Comparison of ENCODE assay signal across 8 cellular contexts in the genomic region with DNA sequence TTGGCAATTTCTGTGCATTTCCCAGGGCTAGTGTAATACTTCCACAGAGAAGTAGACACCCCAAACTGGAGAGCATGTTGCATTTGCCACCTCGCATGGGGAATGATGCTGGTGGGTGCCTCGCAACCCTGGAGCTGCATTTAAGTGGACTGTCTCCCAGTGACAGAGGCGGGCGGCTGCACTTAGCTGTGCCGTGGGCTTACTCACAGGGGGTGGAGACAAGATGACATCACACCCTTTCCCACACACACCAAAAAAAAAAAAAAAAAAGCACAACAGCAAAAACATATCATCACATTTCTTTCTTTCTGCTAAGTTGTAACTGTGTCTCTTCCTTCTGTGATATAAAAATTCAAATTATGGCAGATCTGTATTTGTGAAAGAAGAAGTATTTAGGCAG. TPM values are rescaled to one million over a fixed set of nuclear protein-coding genes. Genes with fewer than 3 reads are reported as not detected.
DNase-seq lines count a peak whose midpoint lies in the region; ATAC-seq and TF ChIP-seq lines count a peak whose summit lies in the region.

A gene with protein sequence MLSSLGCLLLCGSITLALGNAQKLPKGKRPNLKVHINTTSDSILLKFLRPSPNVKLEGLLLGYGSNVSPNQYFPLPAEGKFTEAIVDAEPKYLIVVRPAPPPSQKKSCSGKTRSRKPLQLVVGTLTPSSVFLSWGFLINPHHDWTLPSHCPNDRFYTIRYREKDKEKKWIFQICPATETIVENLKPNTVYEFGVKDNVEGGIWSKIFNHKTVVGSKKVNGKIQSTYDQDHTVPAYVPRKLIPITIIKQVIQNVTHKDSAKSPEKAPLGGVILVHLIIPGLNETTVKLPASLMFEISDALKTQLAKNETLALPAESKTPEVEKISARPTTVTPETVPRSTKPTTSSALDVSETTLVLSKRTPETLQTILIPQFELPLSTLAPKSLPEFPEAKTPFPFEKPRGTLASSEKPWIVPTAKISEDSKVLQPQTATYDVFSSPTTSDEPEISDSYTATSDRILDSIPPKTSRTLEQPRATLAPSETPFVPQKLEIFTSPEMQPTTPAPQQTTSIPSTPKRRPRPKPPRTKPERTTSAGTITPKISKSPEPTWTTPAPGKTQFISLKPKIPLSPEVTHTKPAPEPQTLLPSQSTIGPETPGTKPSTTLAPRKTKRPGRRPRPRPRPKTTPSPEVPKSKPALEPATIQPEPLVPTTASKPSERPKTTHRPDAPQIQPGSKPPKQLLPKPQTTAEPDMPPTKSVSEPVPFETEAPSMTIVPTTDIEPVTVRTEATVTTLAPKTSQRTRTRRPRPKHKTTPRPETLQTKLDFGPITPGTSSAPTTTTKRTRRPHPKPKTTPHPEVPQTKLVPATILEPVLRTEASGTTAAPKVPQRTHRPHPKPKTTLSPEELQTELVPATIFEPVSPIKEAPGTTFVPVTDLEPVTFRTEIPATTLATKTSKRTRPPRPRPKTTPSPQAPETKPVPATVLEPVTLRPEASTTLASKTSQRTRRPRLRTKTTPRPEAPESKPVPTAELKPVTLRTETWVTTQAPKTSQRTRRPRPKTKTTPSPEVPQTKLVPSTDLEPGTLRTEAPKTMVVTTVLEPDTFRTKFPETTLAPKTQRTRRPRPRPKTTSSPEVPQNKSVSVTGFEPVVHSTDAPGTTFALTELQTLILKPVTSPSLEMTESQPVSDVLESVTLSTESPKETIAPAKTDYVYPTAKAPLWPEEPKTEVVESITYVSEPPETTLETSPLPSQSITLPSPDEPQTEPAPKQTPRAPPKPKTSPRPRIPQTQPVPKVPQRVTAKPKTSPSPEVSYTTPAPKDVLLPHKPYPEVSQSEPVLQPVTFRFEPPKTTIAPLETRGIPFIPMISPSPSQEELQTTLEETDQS (N-terminal part only) (minus strand): TSS at position 113 of the 400 bp plus-strand sequence. CDS start 37 bp downstream, at position 76.

- H2AFZ ChIP-seq in mammary epithelial cell (ENCODE audit: low read depth, low read length) = peak within 1 kb of the TSS; percentile 41

- no peak within 1 kb of the TSS for H3K27ac ChIP-seq in mammary epithelial cell (ENCODE audit: insufficient read depth, low read depth, low read length)

- H3K9me3 ChIP-seq in mammary epithelial cell (replicated peaks; ENCODE audit: insufficient read depth, low read length) = no peaks in the 10 kb centered on the region
- no peaks in the 10 kb centered on the region for H3K9me3 ChIP-seq in T-helper 17 cell (ENCODE audit: control insufficient read depth, low read length, poor library complexity, severe bottlenecking)

- peak within 1 kb of the TSS; percentile 13 for H3K4me2 ChIP-seq in mammary epithelial cell (ENCODE audit: insufficient read depth, low read depth, low read length)

- H3K9ac ChIP-seq in mammary epithelial cell (ENCODE audit: insufficient read depth, low read length) = no peak within 1 kb of the TSS

- no peaks in the 10 kb centered on the region for H3K27me3 ChIP-seq in mammary epithelial cell (ENCODE audit: insufficient read depth, low read length)

- H3K4me1 Mint-ChIP-seq in T-helper 17 cell = no peaks in the 10 kb centered on the region

- intact Hi-C loops in mammary epithelial cell (cut with micrococcal nuclease) = no loop called here

- dilution Hi-C loops in mammary epithelial cell (cut with HindIII; ENCODE audit: low sequenced_read_pairs) = no loop called here

- H3K27me3 Mint-ChIP-seq in T-helper 17 cell = peaks cover 20% of the 10 kb centered on the region

- H3K4me3 Mint-ChIP-seq in T-helper 17 cell = no peak within 1 kb of the TSS

- WGBS in mammary epithelial cell (ENCODE audit: low coverage, missing lambda C conversion rate) = 22% methylated on average over 5 of the region's 5 CpGs

- H3K4me1 ChIP-seq in mammary epithelial cell (ENCODE audit: insufficient read depth, low read length) = peaks cover 5% of the 10 kb centered on the region

- H4K20me1 ChIP-seq in mammary epithelial cell (ENCODE audit: insufficient read depth, low read length) = no peaks in the 10 kb centered on the region

- in situ Hi-C loops in mammary epithelial cell (cut with MboI; ENCODE audit: low sequenced_read_pairs in 2 of 2) = no loop called here

- no peak for TF ChIP-seq CTCF in mammary epithelial cell (conservative IDR thresholded peaks at IDR 0.05 in 1 of 2, IDR thresholded peaks at IDR 0.05 in 1 of 2; ENCODE audit: extremely low read depth in 1 of 2, insufficient read depth in 1 of 2, low read depth in 1 of 2, low read length in 2 of 2)

- no peaks in the 10 kb centered on the region for H3K36me3 Mint-ChIP-seq in T-helper 17 cell (ENCODE audit: low read depth)

- CTCF ChIA-PET in mammary epithelial cell (lab: Charles Lee; ENCODE audit: low non-redundant PET) = interaction anchor here (1.2 kb wide), 1 partner anchor 203 kb away, joined by 5 read pairs; no protein-coding TSS in a partner anchor

- no peak within 1 kb of the TSS for H3K27ac Mint-ChIP-seq in T-helper 17 cell

- no peaks in the 10 kb centered on the region for H3K36me3 ChIP-seq in mammary epithelial cell (ENCODE audit: insufficient read depth, low read length)

- DNase-seq in activated T-cell treated with anti-CD3 and anti-CD28 coated beads for 1 hour (ENCODE audit: low read depth) (peak; percentile 0), mammary epithelial cell (peak; percentile 65), kidney glomerular epithelial cell (lab: John Stamatoyannopoulos, UW) (peak; percentile 45), T-helper 17 cell (no peak)
- no peak for DNase-seq in activated T-cell treated with anti-CD3 and anti-CD28 coated beads, Interleukin-2, amount 50 U/mL, for 1 hour
- peak; percentile 6 for DNase-seq in stimulated activated CD4-positive, alpha-beta T cell treated with anti-CD3 and anti-CD28 coated beads, Interleukin-4, amount 100 ng/mL, for 24 hours

- H3K4me3 ChIP-seq in mammary epithelial cell (replicated peaks in 1 of 3; ENCODE audit: insufficient read depth in 1 of 3, low read depth in 2 of 3, low read length in 3 of 3) = no peak within 1 kb of the TSS

- ATAC-seq in GM18858 (IDR thresholded peaks at IDR 0.05; ENCODE audit: unreplicated experiment) (no peak), HG02981 (IDR thresholded peaks at IDR 0.05; ENCODE audit: unreplicated experiment) (no peak), T-helper 17 cell (no peak)

- BruUV-seq in mammary epithelial cell (replicated peaks; lab: Mats Ljungman, UMichigan) = no TSS peak

- no peaks in the 10 kb centered on the region for H3K79me2 ChIP-seq in mammary epithelial cell (ENCODE audit: insufficient read depth, low read length)

RNA-seq across cellular contexts. Expression of the gene that starts here (rescaled TPM):
- total RNA-seq in mammary epithelial cell (1 to 10 TPM in 1 of 2 donors, under 1 TPM in 1; 0.67 to 2.0 TPM), T-helper 17 cell (not detected)
- polyA plus RNA-seq in mammary epithelial cell = 0.24 TPM
- polyA minus RNA-seq in mammary epithelial cell = not detected

Comparison
In these comparisons a context has a peak if more than half of its experiments do, and no peak if none do; other contexts are left out.
1. DNase-seq: peak in activated T-cell treated with anti-CD3 and anti-CD28 coated beads for 1 hour (single experiment), mammary epithelial cell (single experiment), kidney glomerular epithelial cell (single experiment) and stimulated activated CD4-positive, alpha-beta T cell treated with anti-CD3 and anti-CD28 coated beads, Interleukin-4, amount 100 ng/mL, for 24 hours (single experiment); none in activated T-cell treated with anti-CD3 and anti-CD28 coated beads, Interleukin-2, amount 50 U/mL, for 1 hour (single experiment) and T-helper 17 cell (0 of 3).